In genomic region chrX:135985123-135985973, GRCh38 we compare ENCODE assay signal across 1 cellular context.
A peak's percentile ranks its signal among the peaks of the same experiment; 100 is the strongest.
TF ChIP-seq lines count a peak whose summit lies in the region.

Gene SLC9A6 (plus strand): TSS chrX:135985435. CDS start chrX:135985659, 224 bp downstream.

TF ChIP-seq in HepG2, 621 proteins besides CTCF, POLR2A, EP300 and RAD21 (continued from another document and continues in another):
- TF ChIP-seq HMGXB4 (CRISPR knock-in tag; IDR thresholded peaks at IDR 0.05; ENCODE audit: borderline replicate concordance in 1 of 2, low read depth in 1 of 2) (no peak; a peak in 1 of 4 replicates), EEA1 (CRISPR knock-in tag; IDR thresholded peaks at IDR 0.05; ENCODE audit: borderline replicate concordance) (no peak), TRIM24 (CRISPR knock-in tag; IDR thresholded peaks at IDR 0.05) (no peak), ZNF562 (CRISPR knock-in tag; IDR thresholded peaks at IDR 0.05; ENCODE audit: borderline replicate concordance) (no peak), ZNF264 (CRISPR knock-in tag; IDR thresholded peaks at IDR 0.05) (no peak), ZNF615 (CRISPR knock-in tag; IDR thresholded peaks at IDR 0.05; ENCODE audit: borderline replicate concordance) (no peak), ZNF782 (CRISPR knock-in tag; IDR thresholded peaks at IDR 0.05; ENCODE audit: borderline replicate concordance) (no peak), ZNF331 (CRISPR knock-in tag; IDR thresholded peaks at IDR 0.05) (0 out of 2 replicates have a peak, but pooled peaks have one; percentile 15), EHMT2 (IDR thresholded peaks at IDR 0.05; ENCODE audit: borderline replicate concordance, low read depth, low read length) (no peak), MXD1 (CRISPR knock-in tag; IDR thresholded peaks at IDR 0.05) (no peak), YY1 (IDR thresholded peaks at IDR 0.05; ENCODE audit: insufficient read depth, insufficient replicate concordance, low read depth, low read length) (peak; percentile 36), CCDC6 (CRISPR knock-in tag; IDR thresholded peaks at IDR 0.05) (no peak), RBFOX2 (IDR thresholded peaks at IDR 0.05; ENCODE audit: low read depth, low read length) (peak; percentile 17; the same call in 1 of the 2 replicates), BCL3 (CRISPR knock-in tag; IDR thresholded peaks at IDR 0.05) (no peak), GABPB1 (CRISPR knock-in tag; IDR thresholded peaks at IDR 0.05) (peak; percentile 50), NR3C1 (CRISPR knock-in tag; IDR thresholded peaks at IDR 0.05) (no peak), POLR2AphosphoS5 (IDR thresholded peaks at IDR 0.05; ENCODE audit: low read depth, low read length) (0 out of 2 replicates have a peak, but pooled peaks have one; percentile 29), ZBTB7A (CRISPR knock-in tag; IDR thresholded peaks at IDR 0.05) (no peak), ZNF275 (CRISPR knock-in tag; IDR thresholded peaks at IDR 0.05; ENCODE audit: borderline replicate concordance) (no peak), ZNF567 (CRISPR knock-in tag; IDR thresholded peaks at IDR 0.05; ENCODE audit: borderline replicate concordance) (no peak), ZNF513 (CRISPR knock-in tag; conservative IDR thresholded peaks at IDR 0.05) (no peak), ZNF317 (CRISPR knock-in tag; IDR thresholded peaks at IDR 0.05) (no peak), CREM (IDR thresholded peaks at IDR 0.05) (no peak), CREM (CRISPR knock-in tag; IDR thresholded peaks at IDR 0.05) (no peak), MAZ (IDR thresholded peaks at IDR 0.05; ENCODE audit: borderline replicate concordance, low read depth, low read length) (no peak), MAZ (CRISPR knock-in tag; IDR thresholded peaks at IDR 0.05; ENCODE audit: low read depth) (peak; percentile 66), ZNF367 (CRISPR knock-in tag; IDR thresholded peaks at IDR 0.05; ENCODE audit: borderline replicate concordance) (no peak), SUZ12 (IDR thresholded peaks at IDR 0.05; ENCODE audit: low read depth, low read length) (no peak), GFI1 (CRISPR knock-in tag; IDR thresholded peaks at IDR 0.05; ENCODE audit: borderline replicate concordance) (no peak), SP140L (CRISPR knock-in tag; IDR thresholded peaks at IDR 0.05; ENCODE audit: borderline replicate concordance) (no peak), ZNF282 (IDR thresholded peaks at IDR 0.05; ENCODE audit: partially characterized antibody) (no peak), HOXA9 (CRISPR knock-in tag; IDR thresholded peaks at IDR 0.05; ENCODE audit: borderline replicate concordance) (0 out of 2 replicates have a peak, but pooled peaks have one; percentile 61), KMT2B (CRISPR knock-in tag; IDR thresholded peaks at IDR 0.05) (peak; percentile 20; the same call in 1 of the 2 replicates), MEF2D (CRISPR knock-in tag; IDR thresholded peaks at IDR 0.05) (no peak), ATF4 (CRISPR knock-in tag; IDR thresholded peaks at IDR 0.05) (no peak), PAWR (CRISPR knock-in tag; IDR thresholded peaks at IDR 0.05; ENCODE audit: borderline replicate concordance) (no peak), HOMEZ (CRISPR knock-in tag; IDR thresholded peaks at IDR 0.05; ENCODE audit: low read depth) (no peak), YEATS4 (CRISPR knock-in tag; IDR thresholded peaks at IDR 0.05; ENCODE audit: borderline replicate concordance) (0 out of 2 replicates have a peak, but pooled peaks have one; percentile 44), MTF1 (CRISPR knock-in tag; IDR thresholded peaks at IDR 0.05) (no peak), SAP130 (CRISPR knock-in tag; IDR thresholded peaks at IDR 0.05; ENCODE audit: low read depth) (peak; percentile 60; the same call in 1 of the 2 replicates), THAP9 (CRISPR knock-in tag; IDR thresholded peaks at IDR 0.05; ENCODE audit: borderline replicate concordance) (no peak), ATAD3A (CRISPR knock-in tag; IDR thresholded peaks at IDR 0.05) (no peak), BRF2 (CRISPR knock-in tag; IDR thresholded peaks at IDR 0.05) (no peak), ZFP1 (CRISPR knock-in tag; IDR thresholded peaks at IDR 0.05) (no peak), TRAFD1 (CRISPR knock-in tag; IDR thresholded peaks at IDR 0.05; ENCODE audit: borderline replicate concordance) (no peak), NRL (CRISPR knock-in tag; IDR thresholded peaks at IDR 0.05; ENCODE audit: borderline replicate concordance) (no peak), ZNF33B (CRISPR knock-in tag; IDR thresholded peaks at IDR 0.05) (no peak), USF2 (IDR thresholded peaks at IDR 0.05; ENCODE audit: low read depth, low read length) (no peak), USF2 (CRISPR knock-in tag; IDR thresholded peaks at IDR 0.05; ENCODE audit: borderline replicate concordance) (no peak), ZNF224 (CRISPR knock-in tag; IDR thresholded peaks at IDR 0.05) (no peak), ZNF777 (CRISPR knock-in tag; IDR thresholded peaks at IDR 0.05) (peak; percentile 91), ZNF350 (CRISPR knock-in tag; IDR thresholded peaks at IDR 0.05; ENCODE audit: borderline replicate concordance, low read depth) (no peak), SALL1 (CRISPR knock-in tag; IDR thresholded peaks at IDR 0.05) (no peak), ZNF432 (CRISPR knock-in tag; IDR thresholded peaks at IDR 0.05; ENCODE audit: borderline replicate concordance) (no peak), ZNF720 (CRISPR knock-in tag; IDR thresholded peaks at IDR 0.05) (no peak)
